8 cellular contexts compared by ENCODE assay signal in the genomic region with DNA sequence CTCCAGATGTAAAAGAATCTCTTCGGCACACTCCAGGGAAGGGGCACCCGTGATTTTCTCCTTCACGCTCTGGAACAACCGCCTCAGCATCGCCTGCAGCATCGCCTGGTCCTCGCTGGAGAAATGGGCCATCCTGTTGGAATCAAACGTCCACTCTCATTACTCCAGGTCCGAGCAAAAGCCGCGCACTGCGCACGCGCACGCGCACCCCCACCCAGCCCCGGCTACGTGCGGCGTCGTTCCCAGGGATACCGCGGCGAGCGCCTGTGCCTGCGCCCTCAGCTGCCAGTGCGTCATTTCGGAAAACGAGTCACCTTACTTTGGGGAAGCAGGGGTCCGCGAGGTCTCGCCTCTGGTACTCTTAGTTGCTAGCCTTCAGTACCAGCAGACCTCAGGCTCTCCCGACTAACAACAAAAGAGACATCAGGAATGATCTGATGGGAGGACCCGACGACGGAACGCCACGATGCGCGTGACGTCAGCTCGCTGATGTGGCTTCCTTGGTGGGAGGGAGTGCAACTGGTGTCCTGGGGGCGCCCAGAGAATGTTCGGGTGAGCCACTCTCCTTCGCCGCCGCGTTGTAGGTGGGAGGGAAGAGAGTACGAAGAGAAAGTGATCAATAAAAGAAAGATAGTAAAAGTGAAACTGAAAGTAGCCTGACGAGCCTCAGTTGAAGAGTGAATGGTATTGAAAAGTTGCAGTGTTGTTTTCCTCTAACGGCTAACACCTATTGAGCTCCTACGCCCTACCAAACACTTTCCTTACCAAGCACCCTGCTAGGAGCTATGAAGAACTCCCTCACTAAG. TPM values are rescaled to one million over a fixed set of nuclear protein-coding genes. Genes with fewer than 3 reads are reported as not detected.
DNase-seq lines count a peak whose midpoint lies in the region; ATAC-seq, FAIRE-seq and TF ChIP-seq lines count a peak whose summit lies in the region.

A gene with protein sequence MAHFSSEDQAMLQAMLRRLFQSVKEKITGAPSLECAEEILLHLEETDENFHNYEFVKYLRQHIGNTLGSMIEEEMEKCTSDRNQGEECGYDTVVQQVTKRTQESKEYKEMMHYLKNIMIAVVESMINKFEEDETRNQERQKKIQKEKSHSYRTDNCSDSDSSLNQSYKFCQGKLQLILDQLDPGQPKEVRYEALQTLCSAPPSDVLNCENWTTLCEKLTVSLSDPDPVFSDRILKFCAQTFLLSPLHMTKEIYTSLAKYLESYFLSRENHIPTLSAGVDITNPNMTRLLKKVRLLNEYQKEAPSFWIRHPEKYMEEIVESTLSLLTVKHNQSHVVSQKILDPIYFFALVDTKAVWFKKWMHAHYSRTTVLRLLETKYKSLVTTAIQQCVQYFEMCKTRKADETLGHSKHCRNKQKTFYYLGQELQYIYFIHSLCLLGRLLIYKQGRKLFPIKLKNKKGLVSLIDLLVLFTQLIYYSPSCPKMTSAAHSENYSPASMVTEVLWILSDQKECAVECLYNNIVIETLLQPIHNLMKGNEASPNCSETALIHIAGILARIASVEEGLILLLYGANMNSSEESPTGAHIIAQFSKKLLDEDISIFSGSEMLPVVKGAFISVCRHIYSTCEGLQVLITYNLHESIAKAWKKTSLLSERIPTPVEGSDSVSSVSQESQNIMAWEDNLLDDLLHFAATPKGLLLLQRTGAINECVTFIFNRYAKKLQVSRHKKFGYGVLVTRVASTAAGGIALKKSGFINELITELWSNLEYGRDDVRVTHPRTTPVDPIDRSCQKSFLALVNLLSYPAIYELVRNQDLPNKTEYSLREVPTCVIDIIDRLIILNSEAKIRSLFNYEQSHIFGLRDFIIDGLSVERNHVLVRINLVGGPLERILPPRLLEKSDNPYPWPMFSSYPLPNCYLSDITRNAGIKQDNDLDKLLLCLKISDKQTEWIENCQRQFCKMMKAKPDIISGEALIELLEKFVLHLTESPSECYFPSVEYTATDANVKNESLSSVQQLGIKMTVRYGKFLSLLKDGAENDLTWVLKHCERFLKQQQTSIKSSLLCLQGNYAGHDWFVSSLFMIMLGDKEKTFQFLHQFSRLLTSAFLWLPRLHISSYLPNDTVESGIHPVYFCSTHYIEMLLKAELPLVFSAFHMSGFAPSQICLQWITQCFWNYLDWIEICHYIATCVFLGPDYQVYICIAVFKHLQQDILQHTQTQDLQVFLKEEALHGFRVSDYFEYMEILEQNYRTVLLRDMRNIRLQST (minus strand): TSS at position 182 of the 806 bp plus-strand sequence. CDS start 50 bp downstream, at position 132.

- peak; percentile 69 for TF ChIP-seq POLR2A in GM19099 (IDR thresholded peaks at IDR 0.05; ENCODE audit: extremely low read depth, insufficient read length, low read depth)

- no peaks in the 10 kb centered on the region for H3K36me3 ChIP-seq in keratinocyte (ENCODE audit: control insufficient read depth in 2 of 2, extremely low read depth in 1 of 2, insufficient read depth in 2 of 2, low read length in 2 of 2)

- H3K4me1 ChIP-seq in keratinocyte (ENCODE audit: control insufficient read depth, extremely low read depth, insufficient read depth, low read length) = peaks cover 6% of the 10 kb centered on the region

- no peak for TF ChIP-seq CTCF in keratinocyte (optimal IDR thresholded peaks at IDR 0.05 in 1 of 3, IDR thresholded peaks at IDR 0.05 in 1 of 3, conservative IDR thresholded peaks at IDR 0.05 in 1 of 3; ENCODE audit: extremely low read depth in 1 of 3, insufficient read depth in 2 of 3, low read length in 3 of 3)

- no peaks in the 10 kb centered on the region for H4K20me1 ChIP-seq in keratinocyte (ENCODE audit: control insufficient read depth, extremely low read depth, insufficient read depth, low read length)

- H3K79me2 ChIP-seq in keratinocyte (ENCODE audit: control insufficient read depth, insufficient read depth, low read length) = peaks cover 3% of the 10 kb centered on the region

- no peaks in the 10 kb centered on the region for H3K9me1 ChIP-seq in keratinocyte (ENCODE audit: control insufficient read depth, extremely low read depth, insufficient read depth, low read length)

- FAIRE-seq in keratinocyte (lab: Jason Lieb, UNC) = peak; percentile 65

- dilution Hi-C loops in keratinocyte (cut with MboI; ENCODE audit: extremely low pct_ligation_motif_present, low sequenced_read_pairs) = no loop called here

- H3K4me2 ChIP-seq in keratinocyte (ENCODE audit: control insufficient read depth, extremely low read depth, insufficient read depth, low read depth, low read length) = peak within 1 kb of the TSS; percentile 96

- peak; percentile 92 for ATAC-seq in HG03378 (IDR thresholded peaks at IDR 0.05; ENCODE audit: unreplicated experiment)

- H3K9ac ChIP-seq in keratinocyte (ENCODE audit: control insufficient read depth, extremely low read depth, insufficient read depth, low read length) = peak within 1 kb of the TSS; percentile 86

- peak within 1 kb of the TSS; percentile 82 to 95 (median 94) for H3K4me3 ChIP-seq in keratinocyte (ENCODE audit: control insufficient read depth in 2 of 3, extremely low read depth in 1 of 3, insufficient read depth in 2 of 3, low read depth in 1 of 3, low read length in 3 of 3)

- peak within 1 kb of the TSS; percentile 94 for H2AFZ ChIP-seq in keratinocyte (ENCODE audit: control insufficient read depth, low read length)

- peak within 1 kb of the TSS; percentile 93 for H3K27ac ChIP-seq in keratinocyte (ENCODE audit: control insufficient read depth, insufficient read depth, low read length)

- no peaks in the 10 kb centered on the region for H3K9me3 ChIP-seq in keratinocyte (ENCODE audit: control insufficient read depth, low read depth, low read length)

- no peaks in the 10 kb centered on the region for H3K27me3 ChIP-seq in keratinocyte (ENCODE audit: control insufficient read depth, extremely low read depth, insufficient read depth, low read length)

- peak; percentile 89 to 91 for DNase-seq in AML-193 (lab: John Stamatoyannopoulos, UW)
- DNase-seq in NCI-H446 treated with DMSO at 0.1 percent for 48 hours (lab: John Stamatoyannopoulos, UW) = peak; percentile 59
- peak; percentile 87 for DNase-seq in activated CD4-positive, CD25-positive, alpha-beta regulatory T cell treated with anti-CD3 and anti-CD28 coated beads, Interleukin-2, amount 50 U/mL, for 72 hours
- peak; percentile 87 for DNase-seq in cerebellum (ENCODE audit: low spot score)
- peak; percentile 28 for DNase-seq in keratinocyte (ENCODE audit: low read depth, low spot score)
- peak; percentile 78 to 82 (median 81) for DNase-seq in stimulated activated CD4-positive, alpha-beta T cell treated with anti-CD3 and anti-CD28 coated beads, Interleukin-12 subunit alpha, Interleukin-12 subunit beta, amount 100 ng/mL, for 48 hours (ENCODE audit: low read depth in 2 of 3, low spot score in 1 of 3)

RNA-seq across cellular contexts. Expression of the gene that starts here (rescaled TPM):
- 44.4 TPM for total RNA-seq in cerebellum
- polyA plus RNA-seq in keratinocyte = 4.6 to 8.3 TPM (median 6.7 TPM) in 3 replicates
- polyA plus RNA-seq in keratinocyte (2011; ENCODE audit: low read depth) = 15.0 TPM
- polyA plus RNA-seq in keratinocyte (2011; cell fraction: cytosol; rRNA removed) = 1.1 and 2.1 TPM in 2 replicates
- polyA plus RNA-seq in keratinocyte (2011; cell fraction: nucleus; rRNA removed) = 10.8 and 13.0 TPM in 2 replicates
- 2.5 and 2.8 TPM in 2 replicates for polyA plus RNA-seq in keratinocyte (2012; ENCODE audit: low replicate concordance)
- 3.9 to 12.2 TPM (median 8.8 TPM) in 3 replicates for polyA minus RNA-seq in keratinocyte
- polyA minus RNA-seq in keratinocyte (2011; cell fraction: cytosol; rRNA and poly(A)+ RNA removed) = 2.9 TPM
- polyA minus RNA-seq in keratinocyte (2011; cell fraction: nucleus; rRNA and poly(A)+ RNA removed) = 15.5 and 23.0 TPM in 2 replicates

Comparison
In these comparisons a context has a peak if more than half of its experiments do, and no peak if none do; other contexts are left out.
1. Peak in every context shown above with its lines: DNase-seq, ATAC-seq, H3K4me3 ChIP-seq and H3K27ac ChIP-seq.
2. DNase-seq: peak in every context shown above with its lines; median percentile 90 in AML-193; 87 in activated CD4-positive, CD25-positive, alpha-beta regulatory T cell treated with anti-CD3 and anti-CD28 coated beads, Interleukin-2, amount 50 U/mL, for 72 hours; 87 in cerebellum; 81 in stimulated activated CD4-positive, alpha-beta T cell treated with anti-CD3 and anti-CD28 coated beads, Interleukin-12 subunit alpha, Interleukin-12 subunit beta, amount 100 ng/mL, for 48 hours; 59 in NCI-H446 treated with DMSO at 0.1 percent for 48 hours; 28 in keratinocyte.